9 cellular contexts compared by ENCODE assay signal in genomic region chr5:178461426-178461730, GRCh38.
"Had no signal": no experiment of that assay in that cellular context is flagged by ENCODE, and none has a peak within 500 bp of the region (broad histone marks: within the 10 kb centered on the region; RNA-seq: fewer than 3 reads in every experiment).

No MANE protein-coding gene starts in this region.

- H3K4me3 Mint-ChIP-seq: activated CD8-positive, alpha-beta memory T cell treated with anti-CD3 and anti-CD28 coated beads, Interleukin-2, amount 10 ng/mL, durations not matched to agents 7 days and 5 days; activated naive CD4-positive, alpha-beta T cell treated with anti-CD3 and anti-CD28 coated beads, Interleukin-2, amount 10 ng/mL, durations not matched to agents 7 days and 5 days had no signal

- H3K27me3 Mint-ChIP-seq: activated CD8-positive, alpha-beta memory T cell treated with anti-CD3 and anti-CD28 coated beads, Interleukin-2, amount 10 ng/mL, durations not matched to agents 7 days and 5 days had no signal

- H3K4me1 Mint-ChIP-seq: activated CD8-positive, alpha-beta memory T cell treated with anti-CD3 and anti-CD28 coated beads, Interleukin-2, amount 10 ng/mL, durations not matched to agents 7 days and 5 days; activated naive CD4-positive, alpha-beta T cell treated with anti-CD3 and anti-CD28 coated beads, Interleukin-2, amount 10 ng/mL, durations not matched to agents 7 days and 5 days had no signal

- H3K4me1 ChIP-seq: breast epithelium had no signal

- H3K9me3 Mint-ChIP-seq: activated naive CD4-positive, alpha-beta T cell treated with anti-CD3 and anti-CD28 coated beads, Interleukin-2, amount 10 ng/mL, durations not matched to agents 7 days and 5 days had no signal

- H3K27me3 ChIP-seq: ascending aorta, breast epithelium, dorsolateral prefrontal cortex, gastrocnemius medialis, upper lobe of left lung had no signal

- H3K27ac ChIP-seq: ascending aorta, breast epithelium, dorsolateral prefrontal cortex, gastrocnemius medialis, upper lobe of left lung, VCaP had no signal

- H3K9me3 ChIP-seq: ascending aorta, breast epithelium, gastrocnemius medialis, upper lobe of left lung had no signal

- DNase-seq: activated CD4-positive, alpha-beta T cell treated with anti-CD3 and anti-CD28 coated beads for 1 hour had no signal

- H3K27ac Mint-ChIP-seq: activated CD8-positive, alpha-beta memory T cell treated with anti-CD3 and anti-CD28 coated beads, Interleukin-2, amount 10 ng/mL, durations not matched to agents 7 days and 5 days; activated naive CD4-positive, alpha-beta T cell treated with anti-CD3 and anti-CD28 coated beads, Interleukin-2, amount 10 ng/mL, durations not matched to agents 7 days and 5 days had no signal

- H3K4me3 ChIP-seq: ascending aorta, breast epithelium, dorsolateral prefrontal cortex, gastrocnemius medialis, upper lobe of left lung had no signal

- H3K36me3 ChIP-seq: ascending aorta, breast epithelium, gastrocnemius medialis, upper lobe of left lung had no signal

- H3K36me3 Mint-ChIP-seq: activated CD8-positive, alpha-beta memory T cell treated with anti-CD3 and anti-CD28 coated beads, Interleukin-2, amount 10 ng/mL, durations not matched to agents 7 days and 5 days; activated naive CD4-positive, alpha-beta T cell treated with anti-CD3 and anti-CD28 coated beads, Interleukin-2, amount 10 ng/mL, durations not matched to agents 7 days and 5 days had no signal
